15 cellular contexts compared by ENCODE assay signal in genomic region chr10:47970076-47970475, GRCh38. TPM values are rescaled to one million over a fixed set of nuclear protein-coding genes. Genes with fewer than 3 reads are reported as not detected.
A peak's percentile ranks its signal among the peaks of the same experiment; 100 is the strongest.
DNase-seq lines count a peak whose midpoint lies in the region; ATAC-seq, FAIRE-seq and TF ChIP-seq lines count a peak whose summit lies in the region.
"Not testable (repeated sequence)": the region's sequence is repeated elsewhere in the genome, so short reads cannot be mapped to it uniquely, and the experiment has no call there.
"Had no signal": no experiment of that assay in that cellular context is flagged by ENCODE, and none has a peak within 500 bp of the region (broad histone marks: within the 10 kb centered on the region; RNA-seq: fewer than 3 reads in every experiment).

No MANE protein-coding gene starts in this region.

- not testable (repeated sequence) for H3K9ac ChIP-seq in DND-41 (ENCODE audit: low read depth, low read length)

- TF ChIP-seq EP300 in A549 (IDR thresholded peaks at IDR 0.05) = not testable (repeated sequence)

- TF ChIP-seq RAD21 in A549 (conservative IDR thresholded peaks at IDR 0.05 in 1 of 2, IDR thresholded peaks at IDR 0.05 in 1 of 2) = not testable (repeated sequence)

- 93% methylated on average over 3 of the region's 3 CpGs for WGBS in A549 (ENCODE audit: missing lambda C conversion rate)

- CTCF ChIA-PET in A549 (lab: Yijun Ruan, JAX) = interaction anchor here (0.8 kb wide), 1 partner anchor 1425 kb away, joined by 3 read pairs; no protein-coding TSS in a partner anchor

- not testable (repeated sequence) for FAIRE-seq in A549 (lab: Jason Lieb, UNC)

- POLR2A ChIA-PET in A549 (lab: Yijun Ruan, JAX) = not testable (repeated sequence)

- not testable (repeated sequence) for H3K4me3 ChIP-seq in A549; DND-41 (ENCODE audit: low read depth in 1 of 2, low read length in 2 of 2); RWPE2 (ENCODE audit: severe bottlenecking); upper lobe of right lung

- TF ChIP-seq POLR2A in A549 (IDR thresholded peaks at IDR 0.05; ENCODE audit: low read length) = not testable (repeated sequence)

- intact Hi-C loops in upper lobe of right lung (cut with DNase I) = not testable (repeated sequence)

- peak; percentile 12 to 39; a peak in 4 of 6 replicates for ATAC-seq in A549
- ATAC-seq in DND-41 (ENCODE audit: insufficient read depth, low read depth) = 0 out of 3 replicates have a peak, but pooled peaks have one; percentile 31
- ATAC-seq in RWPE2 (ENCODE audit: low read depth) = peak; percentile 31
- peak; percentile 26 for ATAC-seq in foreskin keratinocyte
- ATAC-seq in upper lobe of right lung = peak; percentile 32

- DNase-seq in A549 (ENCODE audit: low read depth in 1 of 2, low spot score in 1 of 2); DND-41; RWPE2 (ENCODE audit: low spot score); foreskin keratinocyte; upper lobe of right lung: not testable (repeated sequence)

- not testable (repeated sequence) for H3K4me2 ChIP-seq in A549; DND-41 (ENCODE audit: insufficient read depth, low read length)

- H4K20me1 ChIP-seq in DND-41 (ENCODE audit: insufficient read depth, low read length) = not testable (repeated sequence)

- H3K9me3 ChIP-seq in A549; DND-41 (ENCODE audit: insufficient read depth, low read length, severe bottlenecking); RWPE2 (ENCODE audit: severe bottlenecking); upper lobe of right lung: not testable (repeated sequence)

- H3K36me3 ChIP-seq in DND-41 (ENCODE audit: insufficient read depth, low read length); RWPE2 (ENCODE audit: low read depth); upper lobe of right lung: not testable (repeated sequence)

- not testable (repeated sequence) for H3K27me3 ChIP-seq in DND-41 (ENCODE audit: insufficient read depth, low read length, poor library complexity); RWPE2 (ENCODE audit: insufficient read depth, poor library complexity, severe bottlenecking); foreskin keratinocyte; upper lobe of right lung

- not testable (repeated sequence) for H3K79me2 ChIP-seq in DND-41 (ENCODE audit: insufficient read depth, low read length)

- peak overlapping the region in 1 of 2 experiments; percentile 42; a peak in 1 of 6 replicates for H3K27ac ChIP-seq in A549
- not testable (repeated sequence) for H3K27ac ChIP-seq in DND-41 (ENCODE audit: low read length); RWPE2 (ENCODE audit: poor library complexity, severe bottlenecking); foreskin keratinocyte; upper lobe of right lung

- not testable (repeated sequence) for TF ChIP-seq CTCF in A549 (IDR thresholded peaks at IDR 0.05); DND-41 (IDR thresholded peaks at IDR 0.05; ENCODE audit: borderline replicate concordance, extremely low read depth, low read length, poor library complexity, severe bottlenecking); RWPE2 (IDR thresholded peaks at IDR 0.05; ENCODE audit: poor library complexity, severe bottlenecking); foreskin keratinocyte (conservative IDR thresholded peaks at IDR 0.05); upper lobe of right lung (IDR thresholded peaks at IDR 0.05)

- not testable (repeated sequence) for H2AFZ ChIP-seq in DND-41 (ENCODE audit: low read depth, low read length)

- not testable (repeated sequence) for H3K4me1 ChIP-seq in A549; DND-41 (ENCODE audit: insufficient read depth, low read length); RWPE2 (ENCODE audit: insufficient read depth, poor library complexity, severe bottlenecking); foreskin keratinocyte; upper lobe of right lung

RNA-seq across cellular contexts. Expression of gene FAM25C, which starts 29.5 kb away (rescaled TPM):
- 0.59 TPM in 1 of 2 replicates, not detected in the other for polyA plus RNA-seq in A549 (2011; rRNA removed)
- polyA plus RNA-seq in A549 (2012; cell fraction: cytosol; rRNA removed) = 1.8 and 3.9 TPM in 2 replicates
- 5.2 TPM in 1 of 2 replicates, not detected in the other for polyA plus RNA-seq in A549 (2012; cell fraction: nucleus; rRNA removed)
- polyA plus RNA-seq in A549 (2017; fragmentation: RNase III; extraction: RNeasy Plus Mini Kit Qiagen cat#74134 plus additional on column Dnase treatment) = 0.70 to 0.73 TPM in 2 of 3 replicates, not detected in the other
- not detected in 2 replicates for polyA minus RNA-seq in A549 (2011; rRNA and poly(A)+ RNA removed)
- total RNA-seq in foreskin keratinocyte = 0.92 TPM in 1 of 2 replicates, not detected in the other
- polyA plus RNA-seq in foreskin keratinocyte = 0.84 TPM in 1 of 2 replicates, not detected in the other
- total RNA-seq in upper lobe of right lung = not detected
- total RNA-seq: A172; A673; CD4-positive, alpha-beta memory T cell; CD4-positive, CD25-positive, alpha-beta regulatory T cell; CD8-positive, alpha-beta memory T cell; Daoy; G401; GM12878 had no signal
- polyA plus RNA-seq: AG04450; CD14-positive monocyte; CD4-positive, alpha-beta memory T cell; CD4-positive, CD25-positive, alpha-beta regulatory T cell; CD8-positive, alpha-beta memory T cell; GM12878 had no signal

RNA-seq across cellular contexts. Expression of gene NPY4R2, which starts 51.6 kb away (rescaled TPM):
- polyA plus RNA-seq in A549 (2011; rRNA removed) (30.0 and 36.4 TPM in 2 replicates), A549 (2017; fragmentation: RNase III; extraction: RNeasy Plus Mini Kit Qiagen cat#74134 plus additional on column Dnase treatment) (31.1 to 37.8 TPM (median 33.1 TPM) in 3 replicates), foreskin keratinocyte (not detected in 2 replicates)
- 79.5 and 109 TPM in 2 replicates for polyA plus RNA-seq in A549 (2012; cell fraction: cytosol; rRNA removed)
- polyA plus RNA-seq in A549 (2012; cell fraction: nucleus; rRNA removed) = 166 and 256 TPM in 2 replicates
- polyA minus RNA-seq in A549 (2011; rRNA and poly(A)+ RNA removed) = 101 and 106 TPM in 2 replicates
- total RNA-seq in foreskin keratinocyte (not detected in 2 replicates), upper lobe of right lung (1.4 TPM)
- total RNA-seq: A172; A673; CD4-positive, alpha-beta memory T cell; CD4-positive, CD25-positive, alpha-beta regulatory T cell; CD8-positive, alpha-beta memory T cell; Daoy; G401; GM12878 had no signal
- polyA plus RNA-seq: CD14-positive monocyte; CD4-positive, alpha-beta memory T cell; CD4-positive, CD25-positive, alpha-beta regulatory T cell; CD8-positive, alpha-beta memory T cell; GM12878 had no signal
